3 cellular contexts compared by ENCODE assay signal in genomic region chr1:61563611-61564010, GRCh38.
"Had no signal": no experiment of that assay in that cellular context is flagged by ENCODE, and none has a peak within 500 bp of the region (broad histone marks: within the 10 kb centered on the region; RNA-seq: fewer than 3 reads in every experiment).

No MANE protein-coding gene starts in this region.

- ATAC-seq: GM12878 had no signal

- DNase-seq: GDM1, GF-D8 had no signal
